Comparison of ENCODE assay signal across 17 cellular contexts in the genomic region with DNA sequence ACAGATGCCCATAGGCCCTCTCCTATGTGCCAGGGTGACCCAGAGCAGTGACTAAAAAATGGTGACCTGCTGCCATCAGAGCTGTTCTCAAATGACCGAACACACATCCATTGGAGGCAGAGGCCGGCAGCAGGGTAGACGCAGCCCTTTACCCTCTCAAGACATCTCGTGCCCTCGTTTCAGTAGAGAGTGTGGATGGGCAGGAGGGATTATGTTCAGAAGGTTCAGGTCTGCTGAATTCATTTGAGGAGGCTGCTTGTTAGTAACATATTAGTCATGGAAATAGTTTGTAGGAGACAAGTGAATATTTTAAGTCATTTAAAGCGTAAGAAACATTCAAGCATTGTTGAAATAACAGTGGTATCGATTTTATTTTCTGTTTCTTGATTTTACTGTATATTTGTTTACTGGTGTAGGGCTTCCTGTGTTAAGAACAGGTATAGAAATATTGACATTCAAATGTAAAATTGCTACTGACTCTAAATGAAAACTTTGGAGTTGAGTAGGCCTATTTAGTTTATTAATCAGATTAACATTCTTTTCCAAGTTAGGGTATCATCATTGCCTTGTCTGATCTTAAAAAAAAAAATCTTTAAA.
A peak's percentile ranks its signal among the peaks of the same experiment; 100 is the strongest.
DNase-seq lines count a peak whose midpoint lies in the region; ATAC-seq and TF ChIP-seq lines count a peak whose summit lies in the region.
"Had no signal": no experiment of that assay in that cellular context is flagged by ENCODE, and none has a peak within 500 bp of the region (broad histone marks: within the 10 kb centered on the region; RNA-seq: fewer than 3 reads in every experiment).

No MANE protein-coding gene starts in this region.

- H3K9me3 ChIP-seq in H9 (ENCODE audit: control insufficient read depth, low read depth, low read length): no peaks in the 10 kb centered on the region
- no peaks in the 10 kb centered on the region for H3K9me3 ChIP-seq in OCI-LY7 (ENCODE audit: low read length)
- no peaks in the 10 kb centered on the region for H3K9me3 ChIP-seq in gastrocnemius medialis
- H3K9me3 ChIP-seq: MG63, SJSA1 had no signal

- POLR2A ChIA-PET in OCI-LY7 (lab: Charles Lee): interaction anchor here (0.5 to 1.6 kb wide), 5 partner anchors 10 to 129 kb away, joined by 3 to 6 read pairs (median 5); no protein-coding TSS in a partner anchor

- no peak overlapping the region for H3T11ph ChIP-seq in H9 (ENCODE audit: low read length)

- no peak overlapping the region for H3K9ac ChIP-seq in H9 (ENCODE audit: extremely low read depth, insufficient read length, low read length)

- H3K4me2 ChIP-seq in H9 (ENCODE audit: insufficient read depth, insufficient read length, low read length) (no peak overlapping the region), OCI-LY7 (ENCODE audit: low read length) (peak overlapping the region; percentile 60)

- H3K56ac ChIP-seq in H9 (ENCODE audit: insufficient read length, low read depth, low read length): no peak overlapping the region

- no peaks in the 10 kb centered on the region for H4K20me1 ChIP-seq in H9 (ENCODE audit: control insufficient read depth, insufficient read depth, insufficient read length)
- no peaks in the 10 kb centered on the region for H4K20me1 ChIP-seq in OCI-LY7 (ENCODE audit: insufficient read depth, low read length)

- no peak overlapping the region for H4K8ac ChIP-seq in H9 (replicated peaks; ENCODE audit: insufficient read length, low read depth, low read length)

- no TSS peak for BruUV-seq in OCI-LY7 (replicated peaks; lab: Mats Ljungman, UMichigan)

- H2BK5ac ChIP-seq in H9 (ENCODE audit: insufficient read length, low read length): no peak overlapping the region

- H3K36me3 ChIP-seq in OCI-LY7 (ENCODE audit: insufficient read depth, low read length) (peaks cover 37% of the 10 kb centered on the region), gastrocnemius medialis (peaks cover 0 to 15% of the 10 kb centered on the region in 2 donors)

- no peak overlapping the region for H2BK120ac ChIP-seq in H9 (ENCODE audit: low read depth, low read length, poor library complexity, severe bottlenecking)

- H3K9me3 Mint-ChIP-seq in H9 (no peaks in the 10 kb centered on the region), progenitor cell of endocrine pancreas (ENCODE audit: low read depth) (no peaks in the 10 kb centered on the region)
- H3K9me3 Mint-ChIP-seq: activated naive CD8-positive, alpha-beta T cell treated with anti-CD3 and anti-CD28 coated beads, Interleukin-2, amount 10 ng/mL, durations not matched to agents 7 days and 5 days; natural killer cell treated with Interleukin-12 subunit alpha and Interleukin-12 subunit beta and Interleukin-15 and Interleukin-18, amount 100 ng/mL, for 72 hours had no signal

- no peak overlapping the region for H4K91ac ChIP-seq in H9 (ENCODE audit: insufficient read length, low read depth, low read length)

- H3K79me2 ChIP-seq in H9 (ENCODE audit: insufficient read depth, low read length): peaks cover 3% of the 10 kb centered on the region; the same call in 1 of the 2 replicates
- no peaks in the 10 kb centered on the region for H3K79me2 ChIP-seq in OCI-LY7 (ENCODE audit: insufficient read depth, low read depth, low read length)

- H3K4ac ChIP-seq in H9 (ENCODE audit: low read depth, low read length): no peak overlapping the region

- H2AFZ ChIP-seq in H9 (ENCODE audit: low read length) (no peak overlapping the region), OCI-LY7 (ENCODE audit: low read length) (peak overlapping the region; percentile 82; the same call in 1 of the 2 replicates)

- no peak overlapping the region for H3K27ac ChIP-seq in H9 (ENCODE audit: insufficient read length, low read depth, low read length)
- H3K27ac ChIP-seq in OCI-LY7 (ENCODE audit: low read depth, low read length, poor library complexity, severe bottlenecking): peak overlapping the region; percentile 99
- no peak overlapping the region for H3K27ac ChIP-seq in gastrocnemius medialis
- H3K27ac ChIP-seq: SJSA1 had no signal

- no peak overlapping the region for H2BK15ac ChIP-seq in H9 (ENCODE audit: low read depth, low read length)

- peaks cover 14% of the 10 kb centered on the region for H3K79me1 ChIP-seq in H9 (ENCODE audit: insufficient read depth, low read depth, low read length, poor library complexity, severe bottlenecking)

- H3K4me1 Mint-ChIP-seq in H9 (peaks cover 14% of the 10 kb centered on the region in 2 experiments; a peak in 2 of 4 replicates), progenitor cell of endocrine pancreas (ENCODE audit: low read depth) (peaks cover 35% of the 10 kb centered on the region)
- H3K4me1 Mint-ChIP-seq: activated naive CD8-positive, alpha-beta T cell treated with anti-CD3 and anti-CD28 coated beads, Interleukin-2, amount 10 ng/mL, durations not matched to agents 7 days and 5 days had no signal

- no CpG with 5 or more reads among the region's 7 CpGs for WGBS in H9 (ENCODE audit: extremely low coverage, insufficient read length, low lambda C conversion rate)

- no peaks in the 10 kb centered on the region for H3K4me1 ChIP-seq in H9 (ENCODE audit: insufficient read depth, low read length)
- H3K4me1 ChIP-seq in OCI-LY7 (ENCODE audit: insufficient read depth, low read length, poor library complexity, severe bottlenecking): peaks cover 70% of the 10 kb centered on the region
- no peaks in the 10 kb centered on the region for H3K4me1 ChIP-seq in gastrocnemius medialis

- no peak overlapping the region for H3K14ac ChIP-seq in H9 (ENCODE audit: insufficient read depth, low read length)

- no peak overlapping the region for H4K5ac ChIP-seq in H9 (ENCODE audit: insufficient read length, low read depth, low read length)

- no peak overlapping the region for H3K23ac ChIP-seq in H9 (ENCODE audit: insufficient read length, low read depth, low read length)

- H3K36me3 Mint-ChIP-seq in H9 (ENCODE audit: insufficient read depth in 1 of 3, low read depth in 3 of 3) (peaks cover 36 to 88% (median 76%) of the 10 kb centered on the region in 3 experiments), progenitor cell of endocrine pancreas (ENCODE audit: insufficient read depth) (peaks cover 21% of the 10 kb centered on the region)
- H3K36me3 Mint-ChIP-seq: activated CD8-positive, alpha-beta memory T cell treated with anti-CD3 and anti-CD28 coated beads, Interleukin-2, amount 10 ng/mL, durations not matched to agents 7 days and 5 days; activated naive CD8-positive, alpha-beta T cell treated with anti-CD3 and anti-CD28 coated beads, Interleukin-2, amount 10 ng/mL, durations not matched to agents 7 days and 5 days; natural killer cell treated with Interleukin-12 subunit alpha and Interleukin-12 subunit beta and Interleukin-15 and Interleukin-18, amount 100 ng/mL, for 72 hours had no signal

- H2BK20ac ChIP-seq in H9 (ENCODE audit: low read depth, low read length, poor library complexity, severe bottlenecking): no peak overlapping the region

- H3K18ac ChIP-seq in H9 (ENCODE audit: insufficient read length, low read depth, low read length): no peak overlapping the region

- H3K27me3 Mint-ChIP-seq in H9 (ENCODE audit: low read depth) (no peaks in the 10 kb centered on the region), progenitor cell of endocrine pancreas (no peaks in the 10 kb centered on the region)
- H3K27me3 Mint-ChIP-seq: activated CD8-positive, alpha-beta memory T cell treated with anti-CD3 and anti-CD28 coated beads, Interleukin-2, amount 10 ng/mL, durations not matched to agents 7 days and 5 days had no signal

- DNase-seq in H9: no peak
- no peak for DNase-seq in OCI-LY7 (ENCODE audit: low spot score)
- DNase-seq in progenitor cell of endocrine pancreas (ENCODE audit: low spot score, unreplicated experiment): no peak
- no peak for DNase-seq in NCI-H1694 (lab: John Stamatoyannopoulos, UW)
- DNase-seq in gastrocnemius medialis: no peak
- DNase-seq in SIG-M5 treated with dmso at 0.1 percent for 504 hours (lab: John Stamatoyannopoulos, UW; ENCODE audit: unreplicated experiment): no peak
- DNase-seq in head of caudate nucleus: no peak
- DNase-seq: activated CD8-positive, alpha-beta memory T cell treated with anti-CD3 and anti-CD28 coated beads, Interleukin-2, amount 10 ng/mL, durations not matched to agents 7 days and 5 days; activated naive CD8-positive, alpha-beta T cell treated with anti-CD3 and anti-CD28 coated beads, Interleukin-2, amount 10 ng/mL, durations not matched to agents 7 days and 5 days; C1 segment of cervical spinal cord; cerebellar nuclear complex; glutamatergic neuron; MG63 had no signal

- H3K4me3 ChIP-seq in OCI-LY7 (ENCODE audit: low read depth, low read length, poor library complexity, severe bottlenecking) (peak overlapping the region; percentile 42), gastrocnemius medialis (no peak overlapping the region)
- H3K4me3 ChIP-seq: MG63, SJSA1 had no signal

- TF ChIP-seq CTCF in H9 (conservative IDR thresholded peaks at IDR 0.05): no peak
- no peak for TF ChIP-seq CTCF in OCI-LY7 (conservative IDR thresholded peaks at IDR 0.05; ENCODE audit: low read length)
- TF ChIP-seq CTCF in progenitor cell of endocrine pancreas (IDR thresholded peaks at IDR 0.05; ENCODE audit: unreplicated experiment): no peak
- no peak for TF ChIP-seq CTCF in gastrocnemius medialis (IDR thresholded peaks at IDR 0.05 in 4 of 5, conservative IDR thresholded peaks at IDR 0.05 in 1 of 5)

- peak; percentile 45 for ATAC-seq in GM19023 (IDR thresholded peaks at IDR 0.05; ENCODE audit: unreplicated experiment)
- ATAC-seq in gastrocnemius medialis: no peak
- ATAC-seq: activated CD8-positive, alpha-beta memory T cell treated with anti-CD3 and anti-CD28 coated beads, Interleukin-2, amount 10 ng/mL, durations not matched to agents 7 days and 5 days; left lobe of liver had no signal

- no peak for TF ChIP-seq POLR2A in gastrocnemius medialis (IDR thresholded peaks at IDR 0.05)

- no peak overlapping the region for H3K4me3 Mint-ChIP-seq in H9
- H3K4me3 Mint-ChIP-seq in progenitor cell of endocrine pancreas (ENCODE audit: low read depth): no peak overlapping the region
- H3K4me3 Mint-ChIP-seq: activated CD8-positive, alpha-beta memory T cell treated with anti-CD3 and anti-CD28 coated beads, Interleukin-2, amount 10 ng/mL, durations not matched to agents 7 days and 5 days; activated naive CD8-positive, alpha-beta T cell treated with anti-CD3 and anti-CD28 coated beads, Interleukin-2, amount 10 ng/mL, durations not matched to agents 7 days and 5 days; natural killer cell treated with Interleukin-12 subunit alpha and Interleukin-12 subunit beta and Interleukin-15 and Interleukin-18, amount 100 ng/mL, for 72 hours had no signal

- no peaks in the 10 kb centered on the region for H3K23me2 ChIP-seq in H9 (ENCODE audit: insufficient read length, low read depth, low read length, poor library complexity, severe bottlenecking)

- H3K27me3 ChIP-seq in H9 (ENCODE audit: insufficient read depth, low read length) (no peaks in the 10 kb centered on the region), gastrocnemius medialis (no peaks in the 10 kb centered on the region)
- H3K27me3 ChIP-seq: MG63, SJSA1 had no signal

- H3K27ac Mint-ChIP-seq in H9: peak overlapping the region; percentile 25 to 89 (median 30); a peak in 4 of 7 replicates
- H3K27ac Mint-ChIP-seq in progenitor cell of endocrine pancreas: peak overlapping the region; percentile 75
- H3K27ac Mint-ChIP-seq: activated CD8-positive, alpha-beta memory T cell treated with anti-CD3 and anti-CD28 coated beads, Interleukin-2, amount 10 ng/mL, durations not matched to agents 7 days and 5 days; activated naive CD8-positive, alpha-beta T cell treated with anti-CD3 and anti-CD28 coated beads, Interleukin-2, amount 10 ng/mL, durations not matched to agents 7 days and 5 days; natural killer cell treated with Interleukin-12 subunit alpha and Interleukin-12 subunit beta and Interleukin-15 and Interleukin-18, amount 100 ng/mL, for 72 hours had no signal

- no peak overlapping the region for H2AK5ac ChIP-seq in H9 (ENCODE audit: insufficient read length, low read length)

- H3K9me2 ChIP-seq in OCI-LY7 (ENCODE audit: insufficient read depth, low read length): no peaks in the 10 kb centered on the region

- H2BK12ac ChIP-seq in H9 (ENCODE audit: insufficient read length, low read depth, low read length): no peak overlapping the region

- CTCF ChIA-PET in OCI-LY7 (lab: Charles Lee; ENCODE audit: unreplicated experiment): no interaction called here

- in situ Hi-C loops in gastrocnemius medialis (cut with MboI; ENCODE audit: low sequenced_read_pairs in 4 of 4): no loop called here

- intact Hi-C loops in OCI-LY7 (cut with micrococcal nuclease; ENCODE audit: unreplicated experiment) (loop anchor here (5.0 kb wide), 1 partner anchor 110 kb away; no protein-coding TSS in a partner anchor), gastrocnemius medialis (cut with DNase I; ENCODE audit: low total_unique reads) (no loop called here), head of caudate nucleus (cut with DNase I) (no loop called here)
